ENCODE assay signal across 8 cellular contexts in genomic region chr2:8583400-8584173, GRCh38.
DNase-seq lines count a peak whose midpoint lies in the region; ATAC-seq and TF ChIP-seq lines count a peak whose summit lies in the region.

No MANE protein-coding gene starts in this region.

- H3K36me3 Mint-ChIP-seq in stimulated activated naive CD8-positive, alpha-beta T cell treated with anti-CD3 and anti-CD28 coated beads, Interleukin-15, Interleukin-2, amounts not matched to agents 100 ng/mL and 50 ng/mL, for 24 hours (ENCODE audit: low read depth) = no peaks in the 10 kb centered on the region

- peaks cover 29 to 32% of the 10 kb centered on the region in 2 experiments for H3K4me1 ChIP-seq in neutrophil (ENCODE audit: control insufficient read depth in 1 of 2, insufficient read depth in 1 of 2, low read depth in 1 of 2, low read length in 1 of 2)

- H3K4me3 Mint-ChIP-seq in stimulated activated naive CD8-positive, alpha-beta T cell treated with anti-CD3 and anti-CD28 coated beads, Interleukin-15, Interleukin-2, amounts not matched to agents 100 ng/mL and 50 ng/mL, for 24 hours = peak overlapping the region; percentile 55

- peaks cover 13% of the 10 kb centered on the region for H3K27me3 Mint-ChIP-seq in stimulated activated naive CD8-positive, alpha-beta T cell treated with anti-CD3 and anti-CD28 coated beads, Interleukin-15, Interleukin-2, amounts not matched to agents 100 ng/mL and 50 ng/mL, for 24 hours

- TF ChIP-seq CTCF in neutrophil (IDR thresholded peaks at IDR 0.05) = peak; percentile 24

- H3K27me3 ChIP-seq in neutrophil = no peaks in the 10 kb centered on the region

- peak overlapping the region; percentile 57 to 69 for H3K4me3 ChIP-seq in neutrophil (ENCODE audit: low read depth in 1 of 2, low read length in 1 of 2)

- H3K36me3 ChIP-seq in neutrophil = no peaks in the 10 kb centered on the region

- peak overlapping the region; percentile 93 for H3K27ac ChIP-seq in neutrophil

- no peaks in the 10 kb centered on the region for H3K9me3 Mint-ChIP-seq in stimulated activated naive CD8-positive, alpha-beta T cell treated with anti-CD3 and anti-CD28 coated beads, Interleukin-15, Interleukin-2, amounts not matched to agents 100 ng/mL and 50 ng/mL, for 24 hours

- peaks cover 90% of the 10 kb centered on the region for H3K4me1 Mint-ChIP-seq in stimulated activated naive CD8-positive, alpha-beta T cell treated with anti-CD3 and anti-CD28 coated beads, Interleukin-15, Interleukin-2, amounts not matched to agents 100 ng/mL and 50 ng/mL, for 24 hours (ENCODE audit: low read depth)

- DNase-seq in NOMO-1 treated with dmso at 0.1 percent for 144 hours (lab: John Stamatoyannopoulos, UW; ENCODE audit: unreplicated experiment) (peak; percentile 94), fibroblast of the conjunctiva (ENCODE audit: low read depth) (peak; percentile 33), hepatic stellate cell (ENCODE audit: low spot score) (no peak)
- DNase-seq in activated T-cell treated with anti-CD3 and anti-CD28 coated beads, Interleukin-2, amount 50 U/mL, for 1 hour = peak; percentile 77

- ATAC-seq in GM18873 (IDR thresholded peaks at IDR 0.05; ENCODE audit: low FRiP score, unreplicated experiment) (peak; percentile 71), HG03066 (IDR thresholded peaks at IDR 0.05; ENCODE audit: low read depth, unreplicated experiment) (peak; percentile 75)

- peak overlapping the region; percentile 86 for H3K27ac Mint-ChIP-seq in stimulated activated naive CD8-positive, alpha-beta T cell treated with anti-CD3 and anti-CD28 coated beads, Interleukin-15, Interleukin-2, amounts not matched to agents 100 ng/mL and 50 ng/mL, for 24 hours

- no peaks in the 10 kb centered on the region for H3K9me3 ChIP-seq in neutrophil
